Comparison of ENCODE assay signal across 8 cellular contexts in genomic region chr14:74804219-74804825, GRCh38. TPM values are rescaled to one million over a fixed set of nuclear protein-coding genes. Genes with fewer than 3 reads are reported as not detected.
DNase-seq lines count a peak whose midpoint lies in the region; ATAC-seq and TF ChIP-seq lines count a peak whose summit lies in the region.

No MANE protein-coding gene starts in this region.

- H3K27ac ChIP-seq in body of pancreas = no peak overlapping the region
- no peak overlapping the region for H3K27ac ChIP-seq in right lobe of liver

- TF ChIP-seq CTCF in body of pancreas (IDR thresholded peaks at IDR 0.05) (peak in 5 of 7 experiments; percentile 22 to 54 (median 43)), right lobe of liver (IDR thresholded peaks at IDR 0.05) (peak; percentile 48 to 62 (median 57))

- DNase-seq in activated gamma-delta T cell treated with Interleukin-2 at 50 U/mL for 16 hours = peak; percentile 19
- DNase-seq in activated gamma-delta T cell (lab: John Stamatoyannopoulos, UW) = no peak
- DNase-seq in NCI-H1105 (lab: John Stamatoyannopoulos, UW) = peak; percentile 20
- DNase-seq in body of pancreas = peak in 1 of 4 donors; percentile 29
- DNase-seq in right lobe of liver = no peak
- no peak for DNase-seq in NCI-H2029 (lab: John Stamatoyannopoulos, UW)
- DNase-seq in occipital lobe (lab: John Stamatoyannopoulos, UW) = no peak

- H3K4me3 ChIP-seq in body of pancreas (no peak overlapping the region), right lobe of liver (no peak overlapping the region)

- H3K4me1 ChIP-seq in body of pancreas (no peaks in the 10 kb centered on the region), right lobe of liver (peaks cover 0 to 19% (median 6%) of the 10 kb centered on the region in 4 donors)

- 81 to 92% methylated on average over 4 of the region's 4 CpGs for WGBS in body of pancreas, 2 donors
- 100% methylated on average over 3 of the region's 4 CpGs for WGBS in right lobe of liver (ENCODE audit: insufficient coverage, low coverage, low lambda C conversion rate, missing lambda C conversion rate)

- H3K36me3 ChIP-seq in body of pancreas (replicated peaks in 1 of 2; ENCODE audit: insufficient read depth in 1 of 2, low read depth in 2 of 2) (peaks cover under 1 to 6% of the 10 kb centered on the region in 2 donors), right lobe of liver (peaks cover 0 to 19% (median under 1%) of the 10 kb centered on the region in 4 donors)

- H3K27me3 ChIP-seq in body of pancreas = no peaks in the 10 kb centered on the region
- H3K27me3 ChIP-seq in right lobe of liver = no peaks in the 10 kb centered on the region

- H3K9me3 ChIP-seq in body of pancreas (no peaks in the 10 kb centered on the region), right lobe of liver (no peaks in the 10 kb centered on the region)

- intact Hi-C loops in body of pancreas (cut with DNase I) = no loop called here
- intact Hi-C loops in right lobe of liver (cut with DNase I) = no loop called here

- TF ChIP-seq POLR2A in body of pancreas (IDR thresholded peaks at IDR 0.05) (no peak), right lobe of liver (IDR thresholded peaks at IDR 0.05) (no peak)

- ATAC-seq in body of pancreas (peak; percentile 38), right lobe of liver (peak; percentile 60 to 81 (median 72)), GM19351 (IDR thresholded peaks at IDR 0.05; ENCODE audit: unreplicated experiment) (no peak)

RNA-seq across cellular contexts. Expression of gene YLPM1, which starts 41.2 kb away (rescaled TPM):
- total RNA-seq in body of pancreas = 10 to 100 TPM; 30.0 to 47.7 TPM
- total RNA-seq in right lobe of liver = 10 to 100 TPM; 14.8 to 20.0 (median 17.1) TPM
- 79.4 TPM for total RNA-seq in occipital lobe

Comparison
In these comparisons a context has a peak if more than half of its experiments do, and no peak if none do; other contexts are left out.
1. DNase-seq: peak in activated gamma-delta T cell treated with Interleukin-2 at 50 U/mL for 16 hours (single experiment) and NCI-H1105 (single experiment); none in activated gamma-delta T cell (single experiment), right lobe of liver (0 of 3), NCI-H2029 (single experiment) and occipital lobe (single experiment).